Comparison of ENCODE assay signal across 1 cellular context in genomic region chr15:43799945-43800285, GRCh38.
TF ChIP-seq lines count a peak whose summit lies in the region.

TSS of gene SERINC4 (minus strand) at chr15:43800220. CDS start at chr15:43799986, 234 bp downstream.

TF ChIP-seq in GM23338, 12 proteins besides CTCF, POLR2A, EP300 and RAD21 (continued from another document):
- TF ChIP-seq ZNF462 (CRISPR knock-in tag; IDR thresholded peaks at IDR 0.05), result no peak
- no peak for TF ChIP-seq STAT1 (IDR thresholded peaks at IDR 0.05; ENCODE audit: unreplicated experiment)
- no peak for TF ChIP-seq REST (IDR thresholded peaks at IDR 0.05; ENCODE audit: unreplicated experiment)
- no peak for TF ChIP-seq NANOG (IDR thresholded peaks at IDR 0.05; ENCODE audit: borderline replicate concordance)
